In genomic region chr18:62717059-62717849, GRCh38 we compare ENCODE assay signal across 8 cellular contexts. TPM values are rescaled to one million over a fixed set of nuclear protein-coding genes. Genes with fewer than 3 reads are reported as not detected.
A peak's percentile ranks its signal among the peaks of the same experiment; 100 is the strongest.
DNase-seq lines count a peak whose midpoint lies in the region; ATAC-seq and TF ChIP-seq lines count a peak whose summit lies in the region.

No MANE protein-coding gene starts in this region.

- intact Hi-C loops in dendritic cell treated with granulocyte-macrophage colony-stimulating factor and Interleukin-4, amounts not matched to agents 40 ng/mL and 50 ng/mL, for 4 days (cut with micrococcal nuclease): loop anchor here (5.0 to 10.0 kb wide), 3 partner anchors 132 to 1258 kb away; partner anchors contain the start of genes PIGN, RELCH and SERPINB8

- ATAC-seq in lung (ENCODE audit: insufficient read depth, low FRiP score) (no peak), HG02678 (IDR thresholded peaks at IDR 0.05; ENCODE audit: unreplicated experiment) (no peak)

- DNase-seq in NCI-H1694 treated with DMSO at 0.1 percent for 48 hours (lab: John Stamatoyannopoulos, UW): peak; percentile 16
- no peak for DNase-seq in NCI-H1694 (lab: John Stamatoyannopoulos, UW)
- DNase-seq in NCI-H345 (lab: John Stamatoyannopoulos, UW): peak; percentile 61
- peak; percentile 33 to 41 for DNase-seq in activated CD4-positive, alpha-beta T cell treated with anti-CD3 and anti-CD28 coated beads for 4 hours
- DNase-seq in lung (ENCODE audit: low spot score): peak; percentile 41
- peak; percentile 5 to 64 (median 36) for DNase-seq in stimulated activated naive CD4-positive, alpha-beta T cell (lab: John Stamatoyannopoulos, UW)

- 1% methylated on average over 20 to 24 of the region's 24 CpGs for WGBS in lung, 2 donors

- peaks cover 0 to 2% of the 10 kb centered on the region in 2 donors for H3K9me3 ChIP-seq in lung (ENCODE audit: control insufficient read depth in 2 of 2, insufficient read depth in 1 of 2, low read length in 1 of 2)

- H3K36me3 Mint-ChIP-seq in dendritic cell treated with granulocyte-macrophage colony-stimulating factor and Interleukin-4, amounts not matched to agents 40 ng/mL and 50 ng/mL, for 4 days (ENCODE audit: low read depth): no peaks in the 10 kb centered on the region

- H3K27me3 Mint-ChIP-seq in dendritic cell treated with granulocyte-macrophage colony-stimulating factor and Interleukin-4, amounts not matched to agents 40 ng/mL and 50 ng/mL, for 4 days: peaks cover 1% of the 10 kb centered on the region

- H3K27ac ChIP-seq in lung (ENCODE audit: low read depth in 1 of 2, low read length in 1 of 2): peak overlapping the region in 1 of 2 donors; percentile 76

- peaks cover 31% of the 10 kb centered on the region for H3K4me1 Mint-ChIP-seq in dendritic cell treated with granulocyte-macrophage colony-stimulating factor and Interleukin-4, amounts not matched to agents 40 ng/mL and 50 ng/mL, for 4 days (ENCODE audit: low read depth)

- no peaks in the 10 kb centered on the region for H3K36me3 ChIP-seq in lung (ENCODE audit: control insufficient read depth in 2 of 2, insufficient read depth in 2 of 2, low read length in 2 of 2)

- peak overlapping the region; percentile 86 for H3K4me3 ChIP-seq in lung

- no peaks in the 10 kb centered on the region for H3K27me3 ChIP-seq in lung (ENCODE audit: control insufficient read depth, insufficient read depth)

- peaks cover 0 to 9% of the 10 kb centered on the region in 2 donors for H3K4me1 ChIP-seq in lung (ENCODE audit: control insufficient read depth in 2 of 2, insufficient read depth in 2 of 2, low read length in 2 of 2)

- H3K4me3 Mint-ChIP-seq in dendritic cell treated with granulocyte-macrophage colony-stimulating factor and Interleukin-4, amounts not matched to agents 40 ng/mL and 50 ng/mL, for 4 days: peak overlapping the region; percentile 71

- peak overlapping the region; percentile 81 for H3K27ac Mint-ChIP-seq in dendritic cell treated with granulocyte-macrophage colony-stimulating factor and Interleukin-4, amounts not matched to agents 40 ng/mL and 50 ng/mL, for 4 days

- no peak for TF ChIP-seq CTCF in lung (IDR thresholded peaks at IDR 0.05; ENCODE audit: control extremely low read depth, extremely low read depth)

- H3K9me3 Mint-ChIP-seq in dendritic cell treated with granulocyte-macrophage colony-stimulating factor and Interleukin-4, amounts not matched to agents 40 ng/mL and 50 ng/mL, for 4 days: no peaks in the 10 kb centered on the region

RNA-seq across cellular contexts. Expression of gene PHLPP1, which starts 1.9 kb away (rescaled TPM):
- 10 to 100 TPM; 12.5 to 29.2 TPM for total RNA-seq in lung
- polyA plus RNA-seq in lung: 1 to 10 TPM; 2.3 to 3.3 TPM
